Comparison of ENCODE assay signal across 13 cellular contexts in the genomic region with DNA sequence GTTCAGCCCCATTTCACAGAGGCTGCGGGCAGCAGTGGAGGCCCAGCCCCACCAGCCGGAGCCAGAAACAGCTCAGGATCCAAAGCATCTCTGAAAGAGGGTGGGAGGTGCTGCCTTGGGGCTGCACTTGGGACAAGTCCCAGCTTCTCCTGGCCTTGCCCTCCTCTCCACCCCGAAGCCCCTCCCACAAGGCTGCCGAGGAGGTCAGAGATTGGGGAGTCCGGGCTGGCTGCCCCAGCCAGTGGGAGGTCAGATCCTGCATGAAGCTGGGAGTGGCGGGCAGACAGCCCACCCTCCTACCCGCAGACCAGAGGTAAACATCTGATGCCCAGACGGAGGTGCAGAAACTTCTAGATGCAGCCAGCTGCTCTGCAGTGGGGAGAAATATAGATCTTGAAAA. TPM values are rescaled to one million over a fixed set of nuclear protein-coding genes. Genes with fewer than 3 reads are reported as not detected.
DNase-seq lines count a peak whose midpoint lies in the region; TF ChIP-seq lines count a peak whose summit lies in the region.
"Had no signal": no experiment of that assay in that cellular context is flagged by ENCODE, and none has a peak within 500 bp of the region (broad histone marks: within the 10 kb centered on the region; RNA-seq: fewer than 3 reads in every experiment).

No MANE protein-coding gene starts in this region.

- intact Hi-C loops in ovary (cut with DNase I): loop anchor here in 1 of 4 donors (10.0 kb wide), 1 partner anchor 274 kb away; no protein-coding TSS in a partner anchor
- intact Hi-C loops in Calu3 (cut with micrococcal nuclease; ENCODE audit: unreplicated experiment): loop anchor here (10.0 kb wide), 1 partner anchor 424 kb away; a partner anchor contains a TSS

- no peak for TF ChIP-seq CTCF in H9 (conservative IDR thresholded peaks at IDR 0.05)
- TF ChIP-seq CTCF in ovary (IDR thresholded peaks at IDR 0.05): no peak
- TF ChIP-seq CTCF in Calu3 (IDR thresholded peaks at IDR 0.05; ENCODE audit: unreplicated experiment): no peak

- no peak overlapping the region for H2BK20ac ChIP-seq in H9 (ENCODE audit: low read depth, low read length, poor library complexity, severe bottlenecking)

- no peak overlapping the region for H3K14ac ChIP-seq in H9 (ENCODE audit: insufficient read depth, low read length)

- H3K4me1 ChIP-seq in H9 (ENCODE audit: insufficient read depth, low read length) (peaks cover 5% of the 10 kb centered on the region; the same call in 1 of the 2 replicates), ovary (ENCODE audit: insufficient read depth) (peaks cover 4% of the 10 kb centered on the region)

- no peak overlapping the region for H3K18ac ChIP-seq in H9 (ENCODE audit: insufficient read length, low read depth, low read length)

- TF ChIP-seq EP300 in ovary (IDR thresholded peaks at IDR 0.05): no peak

- H3K27ac Mint-ChIP-seq in H9 (no peak overlapping the region; a peak in 1 of 7 replicates), Calu3 (ENCODE audit: unreplicated experiment) (no peak overlapping the region)

- peaks cover 23 to 39% of the 10 kb centered on the region in 2 experiments for H3K4me1 Mint-ChIP-seq in H9
- peaks cover 20% of the 10 kb centered on the region for H3K4me1 Mint-ChIP-seq in Calu3 (ENCODE audit: low read depth, unreplicated experiment)

- no peak overlapping the region for H4K8ac ChIP-seq in H9 (replicated peaks; ENCODE audit: insufficient read length, low read depth, low read length)

- CTCF ChIA-PET in Calu3 (lab: Charles Lee): no interaction called here

- H3K79me2 ChIP-seq in H9 (ENCODE audit: insufficient read depth, low read length): no peaks in the 10 kb centered on the region

- H3K79me1 ChIP-seq in H9 (ENCODE audit: insufficient read depth, low read depth, low read length, poor library complexity, severe bottlenecking): no peaks in the 10 kb centered on the region

- no peak overlapping the region for H3K23ac ChIP-seq in H9 (ENCODE audit: insufficient read length, low read depth, low read length)

- no peak for TF ChIP-seq POLR2A in ovary (IDR thresholded peaks at IDR 0.05)

- no peaks in the 10 kb centered on the region for H3K27me3 ChIP-seq in H9 (ENCODE audit: insufficient read depth, low read length)
- no peaks in the 10 kb centered on the region for H3K27me3 ChIP-seq in ovary
- H3K27me3 ChIP-seq: MG63 had no signal

- no peak overlapping the region for H3K4me2 ChIP-seq in H9 (ENCODE audit: insufficient read depth, insufficient read length, low read length)

- no peak overlapping the region for H3K4ac ChIP-seq in H9 (ENCODE audit: low read depth, low read length)

- no peak overlapping the region for H3K4me3 Mint-ChIP-seq in H9
- no peak overlapping the region for H3K4me3 Mint-ChIP-seq in Calu3 (ENCODE audit: low read depth, unreplicated experiment)

- WGBS in H9 (ENCODE audit: extremely low coverage, insufficient read length, low lambda C conversion rate): no CpG with 5 or more reads among the region's 8 CpGs
- WGBS in ovary, 3 donors: 2 to 17% (median 3%) methylated on average over 8 of the region's 8 CpGs

- H2BK120ac ChIP-seq in H9 (ENCODE audit: low read depth, low read length, poor library complexity, severe bottlenecking): no peak overlapping the region

- no peaks in the 10 kb centered on the region for H3K36me3 ChIP-seq in ovary
- H3K36me3 ChIP-seq: MG63 had no signal

- BruUV-seq in Calu3 (replicated peaks; lab: Mats Ljungman, UMichigan): no TSS peak

- no peak overlapping the region for H2BK12ac ChIP-seq in H9 (ENCODE audit: insufficient read length, low read depth, low read length)

- no peaks in the 10 kb centered on the region for H3K23me2 ChIP-seq in H9 (ENCODE audit: insufficient read length, low read depth, low read length, poor library complexity, severe bottlenecking)

- no peaks in the 10 kb centered on the region for H3K27me3 Mint-ChIP-seq in H9 (ENCODE audit: low read depth)
- no peaks in the 10 kb centered on the region for H3K27me3 Mint-ChIP-seq in Calu3 (ENCODE audit: unreplicated experiment)

- no peak overlapping the region for H3K4me3 ChIP-seq in ovary
- H3K4me3 ChIP-seq: MG63 had no signal

- H3K9me3 Mint-ChIP-seq in H9 (peaks cover 0 to 5% of the 10 kb centered on the region in 2 experiments; a peak in 2 of 5 replicates), Calu3 (ENCODE audit: low read depth, unreplicated experiment) (no peaks in the 10 kb centered on the region)

- no peaks in the 10 kb centered on the region for H4K20me1 ChIP-seq in H9 (ENCODE audit: control insufficient read depth, insufficient read depth, insufficient read length)

- no peak overlapping the region for H2BK15ac ChIP-seq in H9 (ENCODE audit: low read depth, low read length)

- H3K36me3 Mint-ChIP-seq in H9 (ENCODE audit: insufficient read depth in 1 of 3, low read depth in 3 of 3): no peaks in the 10 kb centered on the region
- peaks cover 14% of the 10 kb centered on the region for H3K36me3 Mint-ChIP-seq in Calu3 (ENCODE audit: insufficient read depth, unreplicated experiment)

- no peak overlapping the region for H4K5ac ChIP-seq in H9 (ENCODE audit: insufficient read length, low read depth, low read length)

- peak; percentile 95 for DNase-seq in H9
- peak; percentile 30 for DNase-seq in RPMI7951 (ENCODE audit: low read depth)
- DNase-seq in iPS-NIHi11 (ENCODE audit: low spot score): peak; percentile 82
- DNase-seq in ovary: peak; percentile 49 to 84 (median 79)
- no peak for DNase-seq in CD1c-positive myeloid dendritic cell (ENCODE audit: extremely low spot score)
- DNase-seq in Calu3: no peak
- no peak for DNase-seq in NCI-H2227 (lab: John Stamatoyannopoulos, UW; ENCODE audit: unreplicated experiment)
- DNase-seq: DMS79, MG63, NCI-H1105, NCI-H1694 treated with DMSO at 0.1 percent for 48 hours, NCI-H510A treated with DMSO at 0.1 percent for 48 hours had no signal

- no peak overlapping the region for H2AK5ac ChIP-seq in H9 (ENCODE audit: insufficient read length, low read length)

- no peaks in the 10 kb centered on the region for H3K9me3 ChIP-seq in H9 (ENCODE audit: control insufficient read depth, low read depth, low read length)
- H3K9me3 ChIP-seq in ovary: no peaks in the 10 kb centered on the region
- H3K9me3 ChIP-seq: MG63 had no signal

- H3T11ph ChIP-seq in H9 (ENCODE audit: low read length): no peak overlapping the region

- H3K9ac ChIP-seq in H9 (ENCODE audit: extremely low read depth, insufficient read length, low read length): no peak overlapping the region

- no peak overlapping the region for H2BK5ac ChIP-seq in H9 (ENCODE audit: insufficient read length, low read length)

- no peak overlapping the region for H3K27ac ChIP-seq in H9 (ENCODE audit: insufficient read length, low read depth, low read length)
- H3K27ac ChIP-seq in ovary: peak overlapping the region in 1 of 2 donors; percentile 47
- H3K27ac ChIP-seq: RWPE1 had no signal

- H4K91ac ChIP-seq in H9 (ENCODE audit: insufficient read length, low read depth, low read length): no peak overlapping the region

- H2AFZ ChIP-seq in H9 (ENCODE audit: low read length): no peak overlapping the region

- H3K56ac ChIP-seq in H9 (ENCODE audit: insufficient read length, low read depth, low read length): no peak overlapping the region

RNA-seq across cellular contexts. Expression of a gene that starts 36.8 kb away (rescaled TPM):
- 60.2 and 63.1 TPM in 2 replicates for total RNA-seq in H9 (2021)
- 17.8 and 20.8 TPM in 2 replicates for total RNA-seq in RPMI7951 (2014; rRNA removed; shearing (Covaris generic))
- total RNA-seq in ovary: 10 to 100 TPM; 13.4 to 94.4 (median 70.1) TPM
- polyA plus RNA-seq in ovary: 10 to 100 TPM; 40.9 to 43.8 TPM
- total RNA-seq in Calu3 (2022): 75.4 and 78.3 TPM in 2 replicates

Comparison
In these comparisons a context has a peak if more than half of its experiments do, and no peak if none do; other contexts are left out.
1. DNase-seq: peak in H9 (single experiment), RPMI7951 (single experiment), iPS-NIHi11 (single experiment) and ovary (5 of 5); none in CD1c-positive myeloid dendritic cell (single experiment), Calu3 (single experiment) and NCI-H2227 (single experiment).